Comparison of ENCODE assay signal across 1 cellular context in the genomic region with DNA sequence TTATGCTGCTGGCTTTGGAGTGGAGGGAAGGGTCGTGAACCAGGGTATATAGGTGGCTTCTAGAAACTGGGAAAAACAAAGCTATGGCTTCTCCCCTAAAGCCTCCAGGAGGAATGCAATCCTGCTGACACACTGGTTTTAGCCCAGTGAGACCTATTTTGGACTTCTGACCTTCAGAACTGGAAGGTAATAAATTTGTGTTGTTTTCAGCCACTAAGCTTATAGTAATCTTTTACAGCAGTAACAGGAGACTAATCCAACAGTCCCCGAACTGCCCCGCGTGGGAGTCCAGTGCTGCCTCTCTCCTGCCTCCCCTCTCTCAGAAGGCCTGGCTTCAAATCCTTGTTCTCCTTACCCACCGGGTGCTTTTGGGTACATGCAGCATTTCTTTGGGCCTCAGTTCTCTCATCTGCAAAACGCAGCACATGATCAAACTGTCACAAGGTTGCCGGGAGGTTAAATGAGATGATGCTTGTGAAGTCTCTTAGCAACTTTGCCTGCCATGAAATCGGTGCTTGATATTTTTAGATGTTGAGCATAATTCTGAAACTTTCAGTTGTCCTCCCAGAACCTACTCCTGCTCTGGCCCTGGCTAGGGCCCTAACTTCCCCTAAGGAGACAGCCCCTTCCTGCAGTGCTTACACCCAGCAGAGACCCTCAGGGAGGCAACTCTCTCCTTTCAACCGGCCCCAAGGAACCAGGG.
A peak's percentile ranks its signal among the peaks of the same experiment; 100 is the strongest.
TF ChIP-seq lines count a peak whose summit lies in the region.

No MANE protein-coding gene starts in this region.

TF ChIP-seq in K562, 482 proteins besides CTCF, POLR2A, EP300 and RAD21 (continued from another document):
- TF ChIP-seq, protein P1, sequence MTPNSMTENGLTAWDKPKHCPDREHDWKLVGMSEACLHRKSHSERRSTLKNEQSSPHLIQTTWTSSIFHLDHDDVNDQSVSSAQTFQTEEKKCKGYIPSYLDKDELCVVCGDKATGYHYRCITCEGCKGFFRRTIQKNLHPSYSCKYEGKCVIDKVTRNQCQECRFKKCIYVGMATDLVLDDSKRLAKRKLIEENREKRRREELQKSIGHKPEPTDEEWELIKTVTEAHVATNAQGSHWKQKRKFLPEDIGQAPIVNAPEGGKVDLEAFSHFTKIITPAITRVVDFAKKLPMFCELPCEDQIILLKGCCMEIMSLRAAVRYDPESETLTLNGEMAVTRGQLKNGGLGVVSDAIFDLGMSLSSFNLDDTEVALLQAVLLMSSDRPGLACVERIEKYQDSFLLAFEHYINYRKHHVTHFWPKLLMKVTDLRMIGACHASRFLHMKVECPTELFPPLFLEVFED (CRISPR knock-in tag; conservative IDR thresholded peaks at IDR 0.05): no peak
- TF ChIP-seq C11orf30 (IDR thresholded peaks at IDR 0.05; ENCODE audit: low read depth): peak; percentile 27; the same call in 1 of the 2 replicates
